ENCODE assay signal across 28 cellular contexts in genomic region chr2:215370116-215370965, GRCh38. TPM values are rescaled to one million over a fixed set of nuclear protein-coding genes. Genes with fewer than 3 reads are reported as not detected.
A peak's percentile ranks its signal among the peaks of the same experiment; 100 is the strongest.
DNase-seq lines count a peak whose midpoint lies in the region; ATAC-seq and TF ChIP-seq lines count a peak whose summit lies in the region.
"Had no signal": no experiment of that assay in that cellular context is flagged by ENCODE, and none has a peak within 500 bp of the region (broad histone marks: within the 10 kb centered on the region; RNA-seq: fewer than 3 reads in every experiment).

No MANE protein-coding gene starts in this region.

- no peak overlapping the region for H3K27ac Mint-ChIP-seq in MCF 10A (ENCODE audit: low read depth, unreplicated experiment)
- H3K27ac Mint-ChIP-seq: activated CD4-positive, alpha-beta T cell treated with anti-CD3 and anti-CD28 coated beads, Interleukin-2, amount 10 ng/mL, durations not matched to agents 24 days and 14 days; CD8-positive, alpha-beta T cell; memory B cell; stimulated activated naive B cell treated with anti-CD40 and anti-IgM and Interleukin-4, amounts not matched to agents 10 μg/mL and 1 μg/mL and 100 μg/mL, for 72 hours had no signal

- H3F3A ChIP-seq in smooth muscle cell (ENCODE audit: low read depth): peaks cover 94% of the 10 kb centered on the region

- H3K9me3 ChIP-seq in RWPE2 (ENCODE audit: severe bottlenecking): no peaks in the 10 kb centered on the region
- H3K9me3 ChIP-seq in gastroesophageal sphincter: no peaks in the 10 kb centered on the region
- no peaks in the 10 kb centered on the region for H3K9me3 ChIP-seq in smooth muscle cell (replicated peaks; ENCODE audit: low read depth)

- in situ Hi-C loops in Caki2 (cut with HindIII; ENCODE audit: low pct_unique_long_range_greater_than_20kb, low sequenced_read_pairs) (no loop called here), ACHN (cut with HindIII; ENCODE audit: low pct_ligation_motif_present, low pct_unique_long_range_greater_than_20kb, low sequenced_read_pairs) (no loop called here)

- H3K4me1 ChIP-seq in RWPE2 (ENCODE audit: insufficient read depth, poor library complexity, severe bottlenecking) (no peaks in the 10 kb centered on the region), gastroesophageal sphincter (peaks cover 0 to 14% (median 0%) of the 10 kb centered on the region in 3 donors), smooth muscle cell (ENCODE audit: low read depth) (no peaks in the 10 kb centered on the region)

- peaks cover 6% of the 10 kb centered on the region for H3K79me2 ChIP-seq in smooth muscle cell (ENCODE audit: low read depth)

- H3K9me3 Mint-ChIP-seq in MCF 10A (ENCODE audit: unreplicated experiment): no peaks in the 10 kb centered on the region
- H3K9me3 Mint-ChIP-seq: activated CD4-positive, alpha-beta T cell treated with anti-CD3 and anti-CD28 coated beads, Interleukin-2, amount 10 ng/mL, durations not matched to agents 24 days and 14 days; activated T-cell treated with anti-CD3 and anti-CD28 coated beads, Interleukin-2, amount 50 U/mL, for 4 hours; CD8-positive, alpha-beta T cell; GM23338 had no signal

- no peak overlapping the region for H2AFZ ChIP-seq in smooth muscle cell (ENCODE audit: low read depth)
- H2AFZ ChIP-seq: GM23338 had no signal

- H3K27ac ChIP-seq in RWPE2 (ENCODE audit: poor library complexity, severe bottlenecking) (no peak overlapping the region), gastroesophageal sphincter (peak overlapping the region in 3 of 4 donors; percentile 34 to 52 (median 48)), smooth muscle cell (ENCODE audit: low read depth) (peak overlapping the region; percentile 84)
- H3K27ac ChIP-seq: SK-N-MC had no signal

- CTCF ChIA-PET in MCF 10A (lab: Yijun Ruan, JAX): interaction anchor here (0.6 to 0.9 kb wide), 2 partner anchors 17 to 477 kb away, joined by 3 read pairs; no protein-coding TSS in a partner anchor

- H3K36me3 Mint-ChIP-seq in MCF 10A (ENCODE audit: insufficient read depth, unreplicated experiment): peaks cover 64% of the 10 kb centered on the region

- 65 to 81% methylated on average over 12 of the region's 14 CpGs for WGBS in gastroesophageal sphincter (ENCODE audit: low coverage in 1 of 2), 2 donors
- 76% methylated on average over 14 of the region's 14 CpGs for WGBS in smooth muscle cell (ENCODE audit: low lambda C conversion rate)

- TF ChIP-seq POLR2A in gastroesophageal sphincter (IDR thresholded peaks at IDR 0.05): no peak

- peaks cover 100% of the 10 kb centered on the region for H4K20me1 ChIP-seq in smooth muscle cell (ENCODE audit: low read depth)

- no peak overlapping the region for H3K4me3 Mint-ChIP-seq in MCF 10A (ENCODE audit: unreplicated experiment)
- H3K4me3 Mint-ChIP-seq: activated CD4-positive, alpha-beta T cell treated with anti-CD3 and anti-CD28 coated beads, Interleukin-2, amount 10 ng/mL, durations not matched to agents 24 days and 14 days; activated T-cell treated with anti-CD3 and anti-CD28 coated beads, Interleukin-2, amount 50 U/mL, for 4 hours; CD8-positive, alpha-beta T cell; GM23338; memory B cell; stimulated activated naive B cell treated with anti-CD40 and anti-IgM and Interleukin-4, amounts not matched to agents 10 μg/mL and 1 μg/mL and 100 μg/mL, for 72 hours had no signal

- POLR2A ChIA-PET in MCF 10A (lab: Yijun Ruan, JAX): interaction anchor here (0.6 to 1.5 kb wide), 2 partner anchors 20 to 38 kb away, joined by 3 read pairs; no protein-coding TSS in a partner anchor

- intact Hi-C loops in MCF 10A (cut with micrococcal nuclease): no loop called here

- H3K9ac ChIP-seq in smooth muscle cell (ENCODE audit: low read depth): no peak overlapping the region

- no peaks in the 10 kb centered on the region for H3K4me1 Mint-ChIP-seq in MCF 10A (ENCODE audit: insufficient read depth, unreplicated experiment)
- H3K4me1 Mint-ChIP-seq: activated CD4-positive, alpha-beta T cell treated with anti-CD3 and anti-CD28 coated beads, Interleukin-2, amount 10 ng/mL, durations not matched to agents 24 days and 14 days; memory B cell had no signal

- no peaks in the 10 kb centered on the region for H3K27me3 Mint-ChIP-seq in MCF 10A (ENCODE audit: insufficient read depth, unreplicated experiment)
- H3K27me3 Mint-ChIP-seq: activated CD4-positive, alpha-beta T cell treated with anti-CD3 and anti-CD28 coated beads, Interleukin-2, amount 10 ng/mL, durations not matched to agents 24 days and 14 days; memory B cell; stimulated activated naive B cell treated with anti-CD40 and anti-IgM and Interleukin-4, amounts not matched to agents 10 μg/mL and 1 μg/mL and 100 μg/mL, for 72 hours had no signal

- no TSS peak for BruUV-seq in MCF 10A (replicated peaks; lab: Mats Ljungman, UMichigan)

- no peak overlapping the region for H3K4me2 ChIP-seq in smooth muscle cell
- H3K4me2 ChIP-seq: GM23338 had no signal

- H3K4me3 ChIP-seq in RWPE2 (ENCODE audit: severe bottlenecking) (no peak overlapping the region), gastroesophageal sphincter (no peak overlapping the region), smooth muscle cell (no peak overlapping the region)
- H3K4me3 ChIP-seq: GM23338, SK-N-MC had no signal

- no peak for TF ChIP-seq EP300 in gastroesophageal sphincter (IDR thresholded peaks at IDR 0.05)

- DNase-seq in Caki2 (ENCODE audit: low read depth): peak; percentile 22
- DNase-seq in RWPE2 (ENCODE audit: low spot score): no peak
- DNase-seq in smooth muscle cell (lab: John Stamatoyannopoulos, UW; ENCODE audit: unreplicated experiment): no peak
- no peak for DNase-seq in HUDEP-2 (lab: John Stamatoyannopoulos, UW; ENCODE audit: unreplicated experiment in 76 of 76)
- no peak for DNase-seq in MCF 10A (ENCODE audit: unreplicated experiment)
- no peak for DNase-seq in ACHN
- DNase-seq: activated CD4-positive, alpha-beta T cell treated with anti-CD3 and anti-CD28 coated beads, Interleukin-2, amount 10 ng/mL, durations not matched to agents 24 days and 14 days; activated naive CD4-positive, alpha-beta T cell; activated T-cell treated with anti-CD3 and anti-CD28 coated beads, Interleukin-2, amount 50 U/mL, for 4 hours; AML-193; amniotic stem cell; CD8-positive, alpha-beta T cell; DMS79 treated with DMSO at 0.1 percent for 48 hours; foreskin fibroblast; KBM-7; left cardiac atrium; NCI-H1694; NCI-H774; occipital lobe; RPMI8226; stimulated activated CD4-positive, alpha-beta T cell treated with anti-CD3 and anti-CD28 coated beads, Interleukin-12 subunit alpha, Interleukin-12 subunit beta, amount 100 ng/mL, for 4 hours; stimulated activated CD4-positive, alpha-beta T cell treated with anti-CD3 and anti-CD28 coated beads, Interleukin-4, amount 100 ng/mL, for 24 hours; stimulated activated naive B cell treated with anti-CD40 and anti-IgM and Interleukin-4, amounts not matched to agents 10 μg/mL and 1 μg/mL and 100 μg/mL, for 72 hours; T-helper 2 cell had no signal

- no peak for TF ChIP-seq CTCF in RWPE2 (IDR thresholded peaks at IDR 0.05; ENCODE audit: poor library complexity, severe bottlenecking)
- TF ChIP-seq CTCF in gastroesophageal sphincter (IDR thresholded peaks at IDR 0.05): no peak
- TF ChIP-seq CTCF in smooth muscle cell (IDR thresholded peaks at IDR 0.05; ENCODE audit: borderline replicate concordance, insufficient read depth, poor library complexity, severe bottlenecking): no peak
- TF ChIP-seq CTCF in MCF 10A (IDR thresholded peaks at IDR 0.05; ENCODE audit: unreplicated experiment): no peak

- H3K36me3 ChIP-seq in RWPE2 (ENCODE audit: low read depth) (peaks cover 97% of the 10 kb centered on the region), gastroesophageal sphincter (peaks cover 16 to 100% of the 10 kb centered on the region in 2 donors), smooth muscle cell (ENCODE audit: low read depth) (peaks cover 79% of the 10 kb centered on the region)

- ATAC-seq in RWPE2 (ENCODE audit: low read depth) (0 out of 3 replicates have a peak, but pooled peaks have one; percentile 11), gastroesophageal sphincter (no peak)
- ATAC-seq: activated T-cell treated with anti-CD3 and anti-CD28 coated beads, Interleukin-2, amount 50 U/mL, for 4 hours; CD8-positive, alpha-beta T cell; GM23338; left cardiac atrium; stimulated activated naive B cell treated with anti-CD40 and anti-IgM and Interleukin-4, amounts not matched to agents 10 μg/mL and 1 μg/mL and 100 μg/mL, for 72 hours had no signal

- H3K27me3 ChIP-seq in RWPE2 (ENCODE audit: insufficient read depth, poor library complexity, severe bottlenecking) (no peaks in the 10 kb centered on the region), gastroesophageal sphincter (no peaks in the 10 kb centered on the region), smooth muscle cell (ENCODE audit: low read depth) (no peaks in the 10 kb centered on the region)

RNA-seq across cellular contexts. Expression of gene ATIC, which starts 58.5 kb away (rescaled TPM):
- 28.2 and 55.3 TPM in 2 replicates for total RNA-seq in Caki2 (2014; rRNA removed; shearing (Covaris generic); ENCODE audit: low replicate concordance)
- total RNA-seq in gastroesophageal sphincter: 10 to 100 TPM; 29.3 to 45.6 (median 38.9) TPM
- total RNA-seq in smooth muscle cell: 10.7 and 28.3 TPM in 2 replicates
- 67.7 and 87.3 TPM in 2 replicates for polyA plus RNA-seq in smooth muscle cell
- total RNA-seq in MCF 10A (2022): 216 and 297 TPM in 2 replicates
